25 cellular contexts compared by ENCODE assay signal in the genomic region with DNA sequence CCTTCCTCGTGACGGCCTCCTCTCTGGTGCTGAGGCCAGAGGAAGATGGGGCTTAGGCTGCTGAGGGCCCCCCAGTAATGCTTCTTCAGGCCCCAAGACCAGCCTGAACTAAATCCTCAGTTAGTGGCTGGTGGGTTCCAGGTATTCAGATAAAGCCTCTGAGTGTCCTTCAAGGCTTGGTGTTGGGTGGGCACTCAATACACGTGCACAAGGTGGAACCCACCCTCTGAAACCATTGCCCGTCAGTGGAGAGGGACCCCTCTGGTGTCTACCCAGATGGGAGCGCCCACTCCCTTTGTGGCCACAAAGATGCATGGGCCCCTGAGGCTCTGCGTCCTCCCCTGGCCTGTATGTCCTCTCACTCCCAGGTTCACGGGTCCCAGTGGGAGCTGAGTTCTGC.
"Had no signal": no experiment of that assay in that cellular context is flagged by ENCODE, and none has a peak within 500 bp of the region (broad histone marks: within the 10 kb centered on the region; RNA-seq: fewer than 3 reads in every experiment).

No MANE protein-coding gene starts in this region.

- ATAC-seq: stimulated activated effector memory CD8-positive, alpha-beta T cell treated with anti-CD3 and anti-CD28 coated beads, Interleukin-12 subunit alpha, Interleukin-12 subunit beta, amount 100 ng/mL, for 72 hours; stimulated activated memory B cell treated with anti-CD40 and anti-IgM and Interleukin-4, amounts not matched to agents 10 μg/mL and 1 μg/mL and 100 μg/mL, for 72 hours; stimulated activated naive B cell treated with anti-CD40 and anti-IgM and Interleukin-4, amounts not matched to agents 10 μg/mL and 1 μg/mL and 100 μg/mL, for 72 hours; stimulated activated naive CD8-positive, alpha-beta T cell treated with anti-CD3 and anti-CD28 coated beads, Interleukin-15, amount 100 ng/mL, for 72 hours; stimulated activated naive CD8-positive, alpha-beta T cell treated with anti-CD3 and anti-CD28 coated beads, Interleukin-15, Interleukin-2, amounts not matched to agents 100 U/mL and 50 U/mL, for 24 hours; upper lobe of right lung had no signal

- H3K27me3 ChIP-seq: testis, thyroid gland, upper lobe of left lung, upper lobe of right lung, uterus, vagina had no signal

- H3K4me1 ChIP-seq: testis, thyroid gland, tibial artery, tibial nerve, transverse colon, uterus, vagina had no signal

- H3K27ac ChIP-seq: stomach, suprapubic skin, testis, thoracic aorta, thyroid gland, tibial artery, tibial nerve, transverse colon, upper lobe of left lung, upper lobe of right lung, uterus, vagina had no signal

- H3K9me3 ChIP-seq: stomach, suprapubic skin, testis, thoracic aorta, thyroid gland, tibial artery, tibial nerve, transverse colon, upper lobe of left lung, upper lobe of right lung, uterus, vagina had no signal

- DNase-seq: stimulated activated CD4-positive, alpha-beta T cell treated with anti-CD3 and anti-CD28 coated beads, Interleukin-2, amount 100 ng/mL, for 48 hours; stimulated activated CD4-positive, alpha-beta T cell treated with anti-CD3 and anti-CD28 coated beads, Interleukin-4, amount 100 ng/mL, for 1 hour; stimulated activated CD4-positive, alpha-beta T cell treated with anti-CD3 and anti-CD28 coated beads, Interleukin-4, amount 100 ng/mL, for 24 hours; stimulated activated CD4-positive, alpha-beta T cell treated with anti-CD3 and anti-CD28 coated beads, Interleukin-4, amount 100 ng/mL, for 4 hours; stimulated activated CD8-positive, alpha-beta memory T cell treated with anti-CD3 and anti-CD28 coated beads, Interleukin-4, amount 100 ng/mL, for 48 hours; stimulated activated naive B cell treated with anti-CD40 and anti-IgM and Interleukin-4, amounts not matched to agents 10 μg/mL and 1 μg/mL and 100 μg/mL, for 72 hours; stimulated activated naive CD4-positive, alpha-beta T cell; stimulated activated naive CD4-positive, alpha-beta T cell treated with Interleukin-2 at 50 U/mL for 16 hours; stimulated activated naive CD8-positive, alpha-beta T cell treated with anti-CD3 and anti-CD28 coated beads, Interleukin-15, amount 100 ng/mL, for 72 hours; stimulated activated naive CD8-positive, alpha-beta T cell treated with anti-CD3 and anti-CD28 coated beads, Interleukin-15, Interleukin-2, amounts not matched to agents 100 U/mL and 50 U/mL, for 24 hours; stomach; substantia nigra; testis; thyroid gland; tibial artery; transverse colon; upper lobe of left lung; upper lobe of right lung; uterus had no signal

- H3K4me3 ChIP-seq: stomach, suprapubic skin, testis, thoracic aorta, thyroid gland, tibial artery, tibial nerve, transverse colon, upper lobe of left lung, upper lobe of right lung, uterus, vagina had no signal

- H3K36me3 ChIP-seq: stomach, suprapubic skin, thoracic aorta, thyroid gland, tibial artery, tibial nerve, transverse colon, upper lobe of left lung, upper lobe of right lung, uterus, vagina had no signal
